8 cellular contexts compared by ENCODE assay signal in genomic region chr5:177116631-177117373, GRCh38. TPM values are rescaled to one million over a fixed set of nuclear protein-coding genes. Genes with fewer than 3 reads are reported as not detected.
DNase-seq lines count a peak whose midpoint lies in the region; ATAC-seq lines count a peak whose summit lies in the region.

No MANE protein-coding gene starts in this region.

- H3K9ac ChIP-seq in endocrine pancreas (ENCODE audit: control insufficient read depth, insufficient read depth, low read length) = peak overlapping the region; percentile 26

- peak; percentile 74 for ATAC-seq in HG02798 (IDR thresholded peaks at IDR 0.05; ENCODE audit: poor library complexity, unreplicated experiment)
- peak; percentile 99 for ATAC-seq in activated CD8-positive, alpha-beta memory T cell treated with anti-CD3 and anti-CD28 coated beads, Interleukin-2, amount 10 ng/mL, durations not matched to agents 7 days and 5 days
- no peak for ATAC-seq in GM21515 (IDR thresholded peaks at IDR 0.05; ENCODE audit: unreplicated experiment)
- no peak for ATAC-seq in GM21723 (IDR thresholded peaks at IDR 0.05; ENCODE audit: unreplicated experiment)

- no peaks in the 10 kb centered on the region for H3K27me3 Mint-ChIP-seq in activated CD8-positive, alpha-beta memory T cell treated with anti-CD3 and anti-CD28 coated beads, Interleukin-2, amount 10 ng/mL, durations not matched to agents 7 days and 5 days

- H3K4me1 Mint-ChIP-seq in activated CD8-positive, alpha-beta memory T cell treated with anti-CD3 and anti-CD28 coated beads, Interleukin-2, amount 10 ng/mL, durations not matched to agents 7 days and 5 days = peaks cover 27% of the 10 kb centered on the region

- no peaks in the 10 kb centered on the region for H3K36me3 Mint-ChIP-seq in activated CD8-positive, alpha-beta memory T cell treated with anti-CD3 and anti-CD28 coated beads, Interleukin-2, amount 10 ng/mL, durations not matched to agents 7 days and 5 days

- no peaks in the 10 kb centered on the region for H3K9me3 ChIP-seq in endocrine pancreas (ENCODE audit: control insufficient read depth, low read length)

- no peak overlapping the region for H3K4me3 ChIP-seq in endocrine pancreas (ENCODE audit: control insufficient read depth, insufficient read depth, low read length)

- no peaks in the 10 kb centered on the region for H3K4me1 ChIP-seq in endocrine pancreas (ENCODE audit: control insufficient read depth, insufficient read depth, low read length)

- H3K27ac Mint-ChIP-seq in activated CD8-positive, alpha-beta memory T cell treated with anti-CD3 and anti-CD28 coated beads, Interleukin-2, amount 10 ng/mL, durations not matched to agents 7 days and 5 days = peak overlapping the region; percentile 85

- DNase-seq in AG08396 (ENCODE audit: low spot score) (peak; percentile 82), midbrain (lab: John Stamatoyannopoulos, UW) (peak; percentile 93)
- peak; percentile 91 for DNase-seq in activated CD8-positive, alpha-beta memory T cell treated with anti-CD3 and anti-CD28 coated beads, Interleukin-2, amount 10 ng/mL, durations not matched to agents 7 days and 5 days
- DNase-seq in stimulated activated CD8-positive, alpha-beta memory T cell treated with anti-CD3 and anti-CD28 coated beads, Interleukin-15, amount 100 ng/mL, for 48 hours (ENCODE audit: low read depth in 2 of 2) = peak; percentile 79 to 80

- no peaks in the 10 kb centered on the region for H3K9me3 Mint-ChIP-seq in activated CD8-positive, alpha-beta memory T cell treated with anti-CD3 and anti-CD28 coated beads, Interleukin-2, amount 10 ng/mL, durations not matched to agents 7 days and 5 days (ENCODE audit: low read depth)

- peak overlapping the region; percentile 25 for H3K4me3 Mint-ChIP-seq in activated CD8-positive, alpha-beta memory T cell treated with anti-CD3 and anti-CD28 coated beads, Interleukin-2, amount 10 ng/mL, durations not matched to agents 7 days and 5 days

- H3K27me3 ChIP-seq in endocrine pancreas (ENCODE audit: control insufficient read depth, insufficient read depth, low read length) = no peaks in the 10 kb centered on the region

- H3K36me3 ChIP-seq in endocrine pancreas (ENCODE audit: control insufficient read depth, insufficient read depth, low read length) = no peaks in the 10 kb centered on the region

- CTCF ChIA-PET in activated CD8-positive, alpha-beta memory T cell treated with anti-CD3 and anti-CD28 coated beads, Interleukin-2, amount 10 ng/mL, durations not matched to agents 7 days and 5 days (lab: Charles Lee) = interaction anchor here (0.7 to 1.3 kb wide), 3 partner anchors 12 to 15 kb away, joined by 3 read pairs; no protein-coding TSS in a partner anchor

RNA-seq across cellular contexts. Expression of gene NSD1, which starts 16.8 kb away (rescaled TPM):
- total RNA-seq in activated CD8-positive, alpha-beta memory T cell treated with anti-CD3 and anti-CD28 coated beads, Interleukin-2, amount 10 ng/mL, durations not matched to agents 7 days and 5 days = 100 to 1,000 TPM in 1 of 2 experiments, 10 to 100 TPM in 1; 94.6 to 114 TPM

RNA-seq across cellular contexts. Expression of gene FGFR4, which starts 30.1 kb away (rescaled TPM):
- 1 to 10 TPM in 1 of 2 experiments, under 1 TPM in 1; 0.29 to 1.1 TPM for total RNA-seq in activated CD8-positive, alpha-beta memory T cell treated with anti-CD3 and anti-CD28 coated beads, Interleukin-2, amount 10 ng/mL, durations not matched to agents 7 days and 5 days

Comparison
In these comparisons a context has a peak if more than half of its experiments do, and no peak if none do; other contexts are left out.
1. ATAC-seq: peak in HG02798 (single experiment) and activated CD8-positive, alpha-beta memory T cell treated with anti-CD3 and anti-CD28 coated beads, Interleukin-2, amount 10 ng/mL, durations not matched to agents 7 days and 5 days (single experiment); none in GM21515 (single experiment) and GM21723 (single experiment).
2. Peak in every context shown above with its lines, with median percentiles within 50 percentile points of each other: DNase-seq.